ENCODE assay signal across 1 cellular context in genomic region chr9:97981828-97982164, GRCh38.
TF ChIP-seq lines count a peak whose summit lies in the region.

No MANE protein-coding gene starts in this region.

TF ChIP-seq in IMR-90, 13 proteins besides CTCF, POLR2A, EP300 and RAD21:
- TF ChIP-seq RFX5 (IDR thresholded peaks at IDR 0.05; ENCODE audit: low read depth, low read length) (no peak), BHLHE40 (IDR thresholded peaks at IDR 0.05; ENCODE audit: low read depth, low read length) (no peak), CEBPB (IDR thresholded peaks at IDR 0.05; ENCODE audit: low read depth, low read length) (no peak), MXI1 (IDR thresholded peaks at IDR 0.05; ENCODE audit: borderline replicate concordance, low read depth, low read length) (no peak)
- TF ChIP-seq, protein P1, sequence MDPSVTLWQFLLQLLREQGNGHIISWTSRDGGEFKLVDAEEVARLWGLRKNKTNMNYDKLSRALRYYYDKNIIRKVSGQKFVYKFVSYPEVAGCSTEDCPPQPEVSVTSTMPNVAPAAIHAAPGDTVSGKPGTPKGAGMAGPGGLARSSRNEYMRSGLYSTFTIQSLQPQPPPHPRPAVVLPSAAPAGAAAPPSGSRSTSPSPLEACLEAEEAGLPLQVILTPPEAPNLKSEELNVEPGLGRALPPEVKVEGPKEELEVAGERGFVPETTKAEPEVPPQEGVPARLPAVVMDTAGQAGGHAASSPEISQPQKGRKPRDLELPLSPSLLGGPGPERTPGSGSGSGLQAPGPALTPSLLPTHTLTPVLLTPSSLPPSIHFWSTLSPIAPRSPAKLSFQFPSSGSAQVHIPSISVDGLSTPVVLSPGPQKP (IDR thresholded peaks at IDR 0.05; ENCODE audit: borderline replicate concordance, low read depth, low read length) = no peak
